Comparison of ENCODE assay signal across 22 cellular contexts in the genomic region with DNA sequence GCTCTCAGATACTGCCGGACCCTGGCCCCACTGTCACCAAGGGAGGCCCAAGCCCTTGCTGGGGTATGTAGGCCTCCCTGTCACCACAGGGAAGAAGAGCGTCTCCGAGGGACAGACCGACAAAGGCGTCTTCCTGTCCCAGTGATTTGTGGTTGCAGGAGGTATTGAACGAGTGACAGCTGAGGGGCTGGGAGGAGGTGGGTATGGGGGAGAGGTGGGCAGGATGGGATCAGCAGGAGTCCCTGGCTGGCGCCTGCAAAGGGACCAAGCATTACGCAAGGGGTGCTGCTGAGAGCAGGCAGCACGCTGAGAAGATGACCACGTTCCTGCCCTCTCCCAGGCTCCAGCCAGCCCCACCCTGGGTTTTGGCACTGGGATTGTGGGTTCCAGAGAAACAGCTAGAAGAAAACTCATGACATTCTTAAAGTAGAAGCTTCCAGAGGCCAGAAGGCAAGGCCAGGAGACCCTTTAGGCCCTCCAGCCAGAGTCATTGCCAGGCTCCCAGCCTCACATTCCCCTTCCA. TPM values are rescaled to one million over a fixed set of nuclear protein-coding genes. Genes with fewer than 3 reads are reported as not detected.
DNase-seq lines count a peak whose midpoint lies in the region; ATAC-seq and TF ChIP-seq lines count a peak whose summit lies in the region.
"Had no signal": no experiment of that assay in that cellular context is flagged by ENCODE, and none has a peak within 500 bp of the region (broad histone marks: within the 10 kb centered on the region; RNA-seq: fewer than 3 reads in every experiment).

No MANE protein-coding gene starts in this region.

- no peak overlapping the region for H3K27ac ChIP-seq in HEK293 (ENCODE audit: extremely low read depth, low read depth, low read length)
- H3K27ac ChIP-seq: gastrocnemius medialis, lower lobe of right lung, VCaP had no signal

- in situ Hi-C loops in astrocyte of the cerebellum (cut with HindIII; ENCODE audit: low sequenced_read_pairs) = loop anchor here (5.0 kb wide), 1 partner anchor 44 kb away; no protein-coding TSS in a partner anchor

- H3K4me3 ChIP-seq in HEK293 (ENCODE audit: low read depth, low read length) (no peak overlapping the region), astrocyte of the cerebellum (ENCODE audit: low read depth, low read length) (no peak overlapping the region)
- H3K4me3 ChIP-seq: gastrocnemius medialis, HAP-1, lower lobe of right lung had no signal

- H3K9me3 Mint-ChIP-seq in activated CD8-positive, alpha-beta T cell treated with anti-CD3 and anti-CD28 coated beads, Interleukin-2, amount 10 ng/mL, durations not matched to agents 7 days and 5 days (ENCODE audit: insufficient read depth) = no peaks in the 10 kb centered on the region
- H3K9me3 Mint-ChIP-seq: CD4-positive, alpha-beta memory T cell; T-helper 1 cell treated with Interleukin-12 subunit alpha and Interleukin-12 subunit beta and Interleukin-4 antibody, amounts not matched to agents 30 μg/mL and 1 μg/mL, for 36 hours had no signal

- no peak for ATAC-seq in activated CD8-positive, alpha-beta T cell treated with anti-CD3 and anti-CD28 coated beads, Interleukin-2, amount 10 ng/mL, durations not matched to agents 7 days and 5 days
- ATAC-seq in HG03457 (IDR thresholded peaks at IDR 0.05; ENCODE audit: unreplicated experiment) = no peak
- ATAC-seq: gastrocnemius medialis, lower lobe of right lung had no signal

- no peaks in the 10 kb centered on the region for H3K36me3 ChIP-seq in HEK293 (ENCODE audit: control insufficient read depth in 2 of 2, insufficient read depth in 1 of 2, low read length in 2 of 2)
- H3K36me3 ChIP-seq: gastrocnemius medialis, HAP-1, lower lobe of right lung had no signal

- H3K9me3 ChIP-seq in HEK293 (ENCODE audit: control insufficient read depth, insufficient read depth, low read depth, low read length) = no peaks in the 10 kb centered on the region
- H3K9me3 ChIP-seq: gastrocnemius medialis, HAP-1, lower lobe of right lung had no signal

- CTCF ChIA-PET in HEK293 (lab: Yijun Ruan, JAX) = no interaction called here
- CTCF ChIA-PET in activated CD8-positive, alpha-beta T cell treated with anti-CD3 and anti-CD28 coated beads, Interleukin-2, amount 10 ng/mL, durations not matched to agents 7 days and 5 days (lab: Charles Lee) = interaction anchor here (0.9 to 1.1 kb wide), 2 partner anchors 20 to 95 kb away, joined by 3 read pairs; no protein-coding TSS in a partner anchor

- H3K36me3 Mint-ChIP-seq in activated CD8-positive, alpha-beta T cell treated with anti-CD3 and anti-CD28 coated beads, Interleukin-2, amount 10 ng/mL, durations not matched to agents 7 days and 5 days (ENCODE audit: low read depth) = peaks cover 11% of the 10 kb centered on the region
- H3K36me3 Mint-ChIP-seq: CD4-positive, alpha-beta memory T cell had no signal

- no peak overlapping the region for H3K4me3 Mint-ChIP-seq in activated CD8-positive, alpha-beta T cell treated with anti-CD3 and anti-CD28 coated beads, Interleukin-2, amount 10 ng/mL, durations not matched to agents 7 days and 5 days
- H3K4me3 Mint-ChIP-seq: CD4-positive, alpha-beta memory T cell; T-helper 1 cell treated with Interleukin-12 subunit alpha and Interleukin-12 subunit beta and Interleukin-4 antibody, amounts not matched to agents 30 μg/mL and 1 μg/mL, for 36 hours had no signal

- peak; percentile 84 for DNase-seq in AG20443 (ENCODE audit: low spot score)
- peak; percentile 2 for DNase-seq in astrocyte of the cerebellum (ENCODE audit: low read depth)
- peak; percentile 59 for DNase-seq in myocyte (ENCODE audit: low read depth)
- no peak for DNase-seq in activated CD8-positive, alpha-beta T cell treated with anti-CD3 and anti-CD28 coated beads, Interleukin-2, amount 10 ng/mL, durations not matched to agents 7 days and 5 days
- DNase-seq in DMS 273 (lab: John Stamatoyannopoulos, UW; ENCODE audit: unreplicated experiment) = no peak
- DNase-seq: activated CD4-positive, alpha-beta T cell treated with anti-CD3 and anti-CD28 coated beads, Interleukin-2, amount 50 U/mL, for 1 hour; activated effector memory CD4-positive, alpha-beta T cell treated with anti-CD3 and anti-CD28 coated beads, Interleukin-2, amount 50 U/mL, for 16 hours; amniotic stem cell; CD4-positive, alpha-beta memory T cell; effector CD4-positive, alpha-beta T cell; erythroblast; gastrocnemius medialis; lower lobe of right lung; NCI-H1694; NCI-H2171; NCI-H524; nucleus accumbens had no signal

- no peaks in the 10 kb centered on the region for H3K27me3 Mint-ChIP-seq in activated CD8-positive, alpha-beta T cell treated with anti-CD3 and anti-CD28 coated beads, Interleukin-2, amount 10 ng/mL, durations not matched to agents 7 days and 5 days (ENCODE audit: low read depth)
- H3K27me3 Mint-ChIP-seq: CD4-positive, alpha-beta memory T cell had no signal

- no peak overlapping the region for H3K27ac Mint-ChIP-seq in activated CD8-positive, alpha-beta T cell treated with anti-CD3 and anti-CD28 coated beads, Interleukin-2, amount 10 ng/mL, durations not matched to agents 7 days and 5 days

- POLR2A ChIA-PET in HEK293 (lab: Yijun Ruan, JAX) = no interaction called here
- POLR2A ChIA-PET in activated CD8-positive, alpha-beta T cell treated with anti-CD3 and anti-CD28 coated beads, Interleukin-2, amount 10 ng/mL, durations not matched to agents 7 days and 5 days (lab: Charles Lee) = no interaction called here

- no peak for TF ChIP-seq CTCF in HEK293 (tag by site-specific recombination; IDR thresholded peaks at IDR 0.05)
- no peak for TF ChIP-seq CTCF in astrocyte of the cerebellum (IDR thresholded peaks at IDR 0.05; ENCODE audit: low read depth, low read length, missing control alignments)

- H3K4me1 Mint-ChIP-seq in activated CD8-positive, alpha-beta T cell treated with anti-CD3 and anti-CD28 coated beads, Interleukin-2, amount 10 ng/mL, durations not matched to agents 7 days and 5 days (ENCODE audit: low read depth) = peaks cover 48% of the 10 kb centered on the region

- H3K4me1 ChIP-seq in HEK293 (ENCODE audit: control insufficient read depth, insufficient read depth, low read length) = no peaks in the 10 kb centered on the region
- H3K4me1 ChIP-seq: HAP-1 had no signal

TF ChIP-seq in HEK293, 187 proteins besides CTCF, POLR2A, EP300 and RAD21:
- TF ChIP-seq ZNF571 (tag by site-specific recombination; IDR thresholded peaks at IDR 0.05) (no peak), SCRT2 (tag by site-specific recombination; IDR thresholded peaks at IDR 0.05) (no peak), GLI4 (tag by site-specific recombination; IDR thresholded peaks at IDR 0.05) (no peak), ZIC2 (tag by site-specific recombination; IDR thresholded peaks at IDR 0.05) (peak; percentile 91)
- TF ChIP-seq, protein P1, sequence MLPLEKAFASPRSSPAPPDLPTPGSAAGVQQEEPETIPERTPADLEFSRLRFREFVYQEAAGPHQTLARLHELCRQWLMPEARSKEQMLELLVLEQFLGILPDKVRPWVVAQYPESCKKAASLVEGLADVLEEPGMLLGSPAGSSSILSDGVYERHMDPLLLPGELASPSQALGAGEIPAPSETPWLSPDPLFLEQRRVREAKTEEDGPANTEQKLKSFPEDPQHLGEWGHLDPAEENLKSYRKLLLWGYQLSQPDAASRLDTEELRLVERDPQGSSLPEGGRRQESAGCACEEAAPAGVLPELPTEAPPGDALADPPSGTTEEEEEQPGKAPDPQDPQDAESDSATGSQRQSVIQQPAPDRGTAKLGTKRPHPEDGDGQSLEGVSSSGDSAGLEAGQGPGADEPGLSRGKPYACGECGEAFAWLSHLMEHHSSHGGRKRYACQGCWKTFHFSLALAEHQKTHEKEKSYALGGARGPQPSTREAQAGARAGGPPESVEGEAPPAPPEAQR (tag by site-specific recombination; IDR thresholded peaks at IDR 0.05) = no peak

RNA-seq across cellular contexts. Expression of gene LRP8, which starts 29.6 kb away (rescaled TPM):
- total RNA-seq in myocyte = 11.4 and 38.0 TPM in 2 replicates
- 11.1 TPM for polyA plus RNA-seq in myocyte (2012)
- total RNA-seq in activated CD8-positive, alpha-beta T cell treated with anti-CD3 and anti-CD28 coated beads, Interleukin-2, amount 10 ng/mL, durations not matched to agents 7 days and 5 days = 10 to 100 TPM; 62.7 to 71.8 TPM

RNA-seq across cellular contexts. Expression of gene MAGOH, which starts 59.9 kb away (rescaled TPM):
- 21.7 and 29.3 TPM in 2 replicates for total RNA-seq in myocyte
- polyA plus RNA-seq in myocyte (2012) = 57.4 TPM
- total RNA-seq in activated CD8-positive, alpha-beta T cell treated with anti-CD3 and anti-CD28 coated beads, Interleukin-2, amount 10 ng/mL, durations not matched to agents 7 days and 5 days = 10 to 100 TPM; 83.1 to 85.2 TPM

Comparison
In these comparisons a context has a peak if more than half of its experiments do, and no peak if none do; other contexts are left out.
1. DNase-seq: peak in AG20443 (single experiment), astrocyte of the cerebellum (single experiment) and myocyte (single experiment); none in activated CD8-positive, alpha-beta T cell treated with anti-CD3 and anti-CD28 coated beads, Interleukin-2, amount 10 ng/mL, durations not matched to agents 7 days and 5 days (single experiment) and DMS 273 (single experiment).